In genomic region chr4:31620476-31620875, GRCh38 we compare ENCODE assay signal across 22 cellular contexts.
A peak's percentile ranks its signal among the peaks of the same experiment; 100 is the strongest.
DNase-seq lines count a peak whose midpoint lies in the region; ATAC-seq and TF ChIP-seq lines count a peak whose summit lies in the region.
"Had no signal": no experiment of that assay in that cellular context is flagged by ENCODE, and none has a peak within 500 bp of the region (broad histone marks: within the 10 kb centered on the region; RNA-seq: fewer than 3 reads in every experiment).

No MANE protein-coding gene starts in this region.

- DNase-seq in right cardiac atrium (peak in 2 of 3 donors; percentile 11 to 50), Right ventricle myocardium inferior (ENCODE audit: missing footprints) (no peak), astrocyte of the hippocampus (ENCODE audit: low read depth, low spot score) (peak; percentile 23), fibroblast of the aortic adventitia (ENCODE audit: low read depth) (peak; percentile 51), NCI-H526 treated with DMSO at 0.1 percent for 48 hours (lab: John Stamatoyannopoulos, UW) (no peak), GM19238 (ENCODE audit: insufficient read length, low spot score) (no peak)
- DNase-seq: activated CD8-positive, alpha-beta T cell treated with anti-CD3 and anti-CD28 coated beads for 36 hours; activated T-cell treated with anti-CD3 and anti-CD28 coated beads for 4 hours; effector CD8-positive, alpha-beta T cell; HCEC 1CT; head of caudate nucleus; KBM-7; left lung; NCI-H187; right lobe of liver; RPMI8226; T1000 had no signal

- no peaks in the 10 kb centered on the region for H3K4me1 ChIP-seq in right cardiac atrium (ENCODE audit: control insufficient read depth, insufficient read depth, low read length)
- H3K4me1 ChIP-seq: esophagus muscularis mucosa, left lung, parathyroid adenoma, right lobe of liver had no signal

- ATAC-seq in right cardiac atrium, result no peak
- ATAC-seq in Right ventricle myocardium inferior, result no peak
- no peak for ATAC-seq in GM21619 (IDR thresholded peaks at IDR 0.05; ENCODE audit: unreplicated experiment)
- no peak for ATAC-seq in GM21423 (IDR thresholded peaks at IDR 0.05; ENCODE audit: unreplicated experiment)
- ATAC-seq: activated CD8-positive, alpha-beta T cell treated with anti-CD3 and anti-CD28 coated beads for 36 hours; left lung; right lobe of liver had no signal

- intact Hi-C loops in right cardiac atrium (cut with DNase I), result no loop called here
- intact Hi-C loops in Right ventricle myocardium inferior (cut with DNase I), result no loop called here

- H3K27ac ChIP-seq in right cardiac atrium (ENCODE audit: low read length), result no peak overlapping the region
- H3K27ac ChIP-seq: C4-2B, esophagus muscularis mucosa, left lung, parathyroid adenoma, right lobe of liver had no signal

- H3K27me3 ChIP-seq in right cardiac atrium (ENCODE audit: control insufficient read depth, insufficient read depth), result no peaks in the 10 kb centered on the region
- H3K27me3 ChIP-seq: esophagus muscularis mucosa, left lung, right lobe of liver had no signal

- H3K9me3 ChIP-seq in right cardiac atrium (ENCODE audit: control insufficient read depth, low read length), result no peaks in the 10 kb centered on the region
- H3K9me3 ChIP-seq: esophagus muscularis mucosa, left lung, right lobe of liver had no signal

- no peak for TF ChIP-seq CTCF in fibroblast of the aortic adventitia (IDR thresholded peaks at IDR 0.05; ENCODE audit: insufficient read depth, low read length)

- whole genome bisulfite sequencing in right cardiac atrium, result 46% methylated on average over 2 of the region's 2 CpGs

- H3K4me3 ChIP-seq in right cardiac atrium (ENCODE audit: low read length), result no peak overlapping the region
- no peak overlapping the region for H3K4me3 ChIP-seq in fibroblast of the aortic adventitia (ENCODE audit: low read depth, low read length)
- H3K4me3 ChIP-seq: esophagus muscularis mucosa, left lung, right lobe of liver had no signal

Comparison
In these comparisons a context has a peak if more than half of its experiments do, and no peak if none do; other contexts are left out.
1. DNase-seq: peak in right cardiac atrium (2 of 3), astrocyte of the hippocampus (single experiment) and fibroblast of the aortic adventitia (single experiment); none in Right ventricle myocardium inferior (single experiment), NCI-H526 treated with DMSO at 0.1 percent for 48 hours (single experiment) and GM19238 (single experiment).